Comparison of ENCODE assay signal across 1 cellular context in genomic region chr12:104355630-104356029, GRCh38.
TF ChIP-seq lines count a peak whose summit lies in the region.

No MANE protein-coding gene starts in this region.

TF ChIP-seq in endothelial cell of umbilical vein, 7 proteins besides CTCF, POLR2A, EP300 and RAD21:
- TF ChIP-seq POLR2AphosphoS5 (IDR thresholded peaks at IDR 0.05; ENCODE audit: insufficient read depth, low read depth, low read length) = peak; percentile 45
- TF ChIP-seq, protein P1, sequence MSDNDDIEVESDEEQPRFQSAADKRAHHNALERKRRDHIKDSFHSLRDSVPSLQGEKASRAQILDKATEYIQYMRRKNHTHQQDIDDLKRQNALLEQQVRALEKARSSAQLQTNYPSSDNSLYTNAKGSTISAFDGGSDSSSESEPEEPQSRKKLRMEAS (IDR thresholded peaks at IDR 0.05; ENCODE audit: insufficient read depth, insufficient read length) = no peak
- no peak for TF ChIP-seq FOS (IDR thresholded peaks at IDR 0.05; ENCODE audit: borderline replicate concordance, insufficient read depth, low read length)
